In genomic region chr5:140246378-140247122, GRCh38 we compare ENCODE assay signal across 9 cellular contexts. TPM values are rescaled to one million over a fixed set of nuclear protein-coding genes. Genes with fewer than 3 reads are reported as not detected.
DNase-seq lines count a peak whose midpoint lies in the region; ATAC-seq and TF ChIP-seq lines count a peak whose summit lies in the region.
"Had no signal": no experiment of that assay in that cellular context is flagged by ENCODE, and none has a peak within 500 bp of the region (broad histone marks: within the 10 kb centered on the region; RNA-seq: fewer than 3 reads in every experiment).

No MANE protein-coding gene starts in this region.

- DNase-seq in HT1080 (ENCODE audit: low read depth) (peak; percentile 84), cerebellar cortex (ENCODE audit: low spot score) (peak; percentile 72), kidney tubule cell (ENCODE audit: low spot score) (peak; percentile 73), superior temporal gyrus (ENCODE audit: extremely low spot score) (peak; percentile 74), NCI-H1930 (lab: John Stamatoyannopoulos, UW) (no peak), erythroblast (lab: John Stamatoyannopoulos, UW) (no peak)
- DNase-seq: central memory CD4-positive, alpha-beta T cell; T-cell had no signal

- TF ChIP-seq POLR2A in erythroblast (IDR thresholded peaks at IDR 0.05; ENCODE audit: low read length) = no peak

- no peak for ATAC-seq in HG02970 (IDR thresholded peaks at IDR 0.05; ENCODE audit: low FRiP score, unreplicated experiment)
- ATAC-seq: T-cell had no signal

RNA-seq across cellular contexts. Expression of gene PFDN1, which starts 56.4 kb away (rescaled TPM):
- total RNA-seq in HT1080 (2014; rRNA removed; shearing (Covaris generic)) = 114 and 149 TPM in 2 replicates
- polyA plus RNA-seq in HT1080 (2015; cell fraction: cytosol; rRNA removed) = 174 and 198 TPM in 2 replicates
- 73.5 and 77.0 TPM in 2 replicates for polyA plus RNA-seq in HT1080 (2015; cell fraction: nucleus; rRNA removed)

Comparison
In these comparisons a context has a peak if more than half of its experiments do, and no peak if none do; other contexts are left out.
1. DNase-seq: peak in HT1080 (single experiment), cerebellar cortex (single experiment), kidney tubule cell (single experiment) and superior temporal gyrus (single experiment); none in NCI-H1930 (0 of 2) and erythroblast (0 of 2).